In genomic region chr5:108602830-108603229, GRCh38 we compare ENCODE assay signal across 1 cellular context.
TF ChIP-seq lines count a peak whose summit lies in the region.

No MANE protein-coding gene starts in this region.

TF ChIP-seq in K562, 482 proteins besides CTCF, POLR2A, EP300 and RAD21 (continued from another document):
- TF ChIP-seq ZBTB12 (CRISPR knock-in tag; IDR thresholded peaks at IDR 0.05) (no peak), C11orf30 (IDR thresholded peaks at IDR 0.05; ENCODE audit: low read depth) (peak; percentile 53), ZHX1 (conservative IDR thresholded peaks at IDR 0.05; ENCODE audit: low read length) (no peak), FOXP1 (CRISPR knock-in tag; IDR thresholded peaks at IDR 0.05) (no peak), RERE (CRISPR knock-in tag; IDR thresholded peaks at IDR 0.05; ENCODE audit: borderline replicate concordance) (no peak), TAF7 (tag; IDR thresholded peaks at IDR 0.05) (no peak), JUNB (CRISPR knock-in tag; conservative IDR thresholded peaks at IDR 0.05) (no peak), ZNF124 (CRISPR knock-in tag; IDR thresholded peaks at IDR 0.05) (no peak), CBFA2T2 (conservative IDR thresholded peaks at IDR 0.05) (no peak), ZKSCAN1 (IDR thresholded peaks at IDR 0.05; ENCODE audit: low read depth, low read length) (no peak), MTA1 (IDR thresholded peaks at IDR 0.05; ENCODE audit: borderline replicate concordance) (no peak), ZBTB1 (CRISPR knock-in tag; IDR thresholded peaks at IDR 0.05; ENCODE audit: borderline replicate concordance, low read depth) (no peak), ETS2 (tag; IDR thresholded peaks at IDR 0.05; ENCODE audit: borderline replicate concordance, poor library complexity, severe bottlenecking) (no peak), ATF3 (IDR thresholded peaks at IDR 0.05) (no peak), ATF3 (CRISPR knock-in tag; conservative IDR thresholded peaks at IDR 0.05) (no peak), ZNF316 (IDR thresholded peaks at IDR 0.05) (peak; percentile 85)
